ENCODE assay signal across 8 cellular contexts in the genomic region with DNA sequence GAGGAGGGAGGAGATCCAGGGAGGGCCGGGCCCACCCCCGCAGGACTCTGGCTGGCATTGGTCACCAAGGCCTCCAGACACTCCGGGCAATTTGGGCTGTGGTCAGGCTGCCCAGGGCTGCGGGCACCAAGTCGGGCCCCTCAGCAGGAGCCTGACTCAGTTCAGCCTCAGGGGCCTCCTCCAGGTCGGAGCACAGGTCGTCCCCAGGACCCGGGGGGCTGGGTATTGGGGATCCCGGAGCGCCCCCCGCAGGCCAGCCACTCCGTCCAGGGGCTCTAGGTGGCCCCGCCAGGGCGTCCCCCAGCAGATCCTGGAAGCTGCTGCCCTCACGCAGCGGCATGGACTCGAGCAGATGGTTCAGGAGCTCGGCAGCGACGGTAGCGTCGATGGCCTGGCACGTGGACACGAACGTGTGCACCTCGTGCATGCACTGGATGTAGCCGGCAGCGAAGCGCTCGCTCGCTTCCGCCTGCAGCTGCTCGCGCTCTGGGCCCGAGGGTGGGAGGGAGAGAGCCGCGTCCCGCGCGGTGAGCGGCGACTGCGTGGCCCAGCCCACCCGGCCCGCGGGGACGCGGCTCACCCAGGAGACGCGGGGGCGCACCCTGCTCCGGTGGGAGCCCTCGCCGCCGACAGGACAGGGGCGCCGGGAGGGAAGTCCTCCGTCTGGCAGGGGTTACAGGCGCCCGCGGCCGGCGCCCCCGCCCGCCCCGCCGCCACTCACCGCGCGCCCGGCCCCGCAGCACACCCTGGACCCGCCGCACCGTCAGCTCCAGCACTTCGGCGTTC. TPM values are rescaled to one million over a fixed set of nuclear protein-coding genes. Genes with fewer than 3 reads are reported as not detected.
DNase-seq lines count a peak whose midpoint lies in the region; ATAC-seq, FAIRE-seq and TF ChIP-seq lines count a peak whose summit lies in the region.

No MANE protein-coding gene starts in this region.

- H3K4me3 ChIP-seq in DOHH2 (ENCODE audit: low read length) (peak overlapping the region; percentile 83), dorsolateral prefrontal cortex (peak overlapping the region; percentile 19 to 84 (median 69)), pancreas (peak overlapping the region in 3 of 4 donors; percentile 64 to 77 (median 66))

- POLR2A ChIA-PET in T-cell (lab: Charles Lee) = interaction anchor here in 1 of 2 donors (0.7 kb wide), 1 partner anchor 38 kb away, joined by 6 read pairs; no protein-coding TSS in a partner anchor

- H3K4me1 ChIP-seq in DOHH2 (ENCODE audit: control insufficient read depth, low read length) = peaks cover 13% of the 10 kb centered on the region
- H3K4me1 ChIP-seq in pancreas = peaks cover 15 to 33% (median 17%) of the 10 kb centered on the region in 3 donors

- no peaks in the 10 kb centered on the region for H3K9me3 Mint-ChIP-seq in HFFc6
- no peaks in the 10 kb centered on the region for H3K9me3 Mint-ChIP-seq in T-cell

- intact Hi-C loops in dorsolateral prefrontal cortex (cut with DNase I) (loop anchor here (5.0 to 10.0 kb wide), 5 partner anchors 37 to 272 kb away; a partner anchor contains a TSS), pancreas (cut with DNase I) (no loop called here)

- H3K4me1 Mint-ChIP-seq in HFFc6 (ENCODE audit: low read depth) = peaks cover 9% of the 10 kb centered on the region
- peaks cover 5 to 11% (median 5%) of the 10 kb centered on the region in 3 donors for H3K4me1 Mint-ChIP-seq in T-cell

- H3K36me3 Mint-ChIP-seq in HFFc6 (ENCODE audit: low read depth) (no peaks in the 10 kb centered on the region), T-cell (no peaks in the 10 kb centered on the region)

- H3K9me3 ChIP-seq in DOHH2 (ENCODE audit: control insufficient read depth, insufficient read depth, low read length) (no peaks in the 10 kb centered on the region; the same call in 1 of the 2 replicates), pancreas (no peaks in the 10 kb centered on the region)

- DNase-seq in HFFc6 (no peak), T-cell (peak in 30 of 34 experiments; percentile 16 to 61 (median 36)), dorsolateral prefrontal cortex (peak in 3 of 10 donors; percentile 53 to 63 (median 61)), pancreas (peak in 4 of 6 donors; percentile 35 to 74 (median 56)), GDM1 (lab: John Stamatoyannopoulos, UW) (no peak), NCI-H226 (no peak), Ammon's horn (ENCODE audit: low spot score) (no peak)

- H4K20me1 ChIP-seq in DOHH2 (ENCODE audit: control insufficient read depth, insufficient read depth, low read depth, low read length) = 0 out of 2 replicates have a peak, but pooled peaks cover 3% of the 10 kb centered on the region

- no peak for FAIRE-seq in pancreas (lab: Jason Lieb, UNC)

- peak; percentile 38 to 59 (median 52) for ATAC-seq in T-cell (replicated peaks in 1 of 4)
- ATAC-seq in pancreas = no peak

- H3K27ac Mint-ChIP-seq in HFFc6 = no peak overlapping the region
- no peak overlapping the region for H3K27ac Mint-ChIP-seq in T-cell

- H3F3A ChIP-seq in DOHH2 (ENCODE audit: control insufficient read depth, insufficient read depth) = peaks cover 13% of the 10 kb centered on the region

- H3K27me3 Mint-ChIP-seq in HFFc6 (ENCODE audit: insufficient read depth) (peaks cover 15% of the 10 kb centered on the region), T-cell (peaks cover 12 to 19% of the 10 kb centered on the region in 2 donors)

- TF ChIP-seq CTCF in DOHH2 (IDR thresholded peaks at IDR 0.05; ENCODE audit: low read depth, low read length, poor library complexity, severe bottlenecking) = peak; percentile 60
- TF ChIP-seq CTCF in HFFc6 (IDR thresholded peaks at IDR 0.05) = peak; percentile 44; the same call in 1 of the 2 replicates
- TF ChIP-seq CTCF in dorsolateral prefrontal cortex (IDR thresholded peaks at IDR 0.05 in 54 of 56, conservative IDR thresholded peaks at IDR 0.05 in 2 of 56; ENCODE audit: low read depth in 1 of 56, partially characterized antibody in 56 of 56) = peak in 1 of 56 donors; percentile 17
- TF ChIP-seq CTCF in pancreas (IDR thresholded peaks at IDR 0.05) = no peak

- H3K4me3 Mint-ChIP-seq in HFFc6 (no peak overlapping the region; the same call in 1 of the 2 replicates), T-cell (peak overlapping the region; percentile 52 to 87 (median 62))

- no peaks in the 10 kb centered on the region for H3K36me3 ChIP-seq in DOHH2 (ENCODE audit: control insufficient read depth, low read length)
- H3K36me3 ChIP-seq in pancreas = no peaks in the 10 kb centered on the region

- H3K9me2 ChIP-seq in DOHH2 (replicated peaks; ENCODE audit: control insufficient read depth, low read length) = no peaks in the 10 kb centered on the region

- H3K27me3 ChIP-seq in DOHH2 (ENCODE audit: control insufficient read depth, low read length) (peaks cover 42% of the 10 kb centered on the region), dorsolateral prefrontal cortex (peaks cover 0 to 4% (median 0%) of the 10 kb centered on the region in 45 donors), pancreas (no peaks in the 10 kb centered on the region)

- H3K4me2 ChIP-seq in DOHH2 (ENCODE audit: low read length) = peak overlapping the region; percentile 88

- CTCF ChIA-PET in T-cell (lab: Charles Lee) = no interaction called here

- no peaks in the 10 kb centered on the region for H3K79me2 ChIP-seq in DOHH2 (ENCODE audit: control insufficient read depth, low read length)

- WGBS in pancreas, 2 donors = 23 to 34% methylated on average over 45 to 77 of the region's 77 CpGs

- H3K27ac ChIP-seq in DOHH2 (ENCODE audit: low read depth, low read length) = no peak overlapping the region
- H3K27ac ChIP-seq in dorsolateral prefrontal cortex = peak overlapping the region in 19 of 59 donors; percentile 11 to 76 (median 47)
- no peak overlapping the region for H3K27ac ChIP-seq in pancreas

RNA-seq across cellular contexts. Expression of a gene that starts 0.9 kb away (rescaled TPM):
- 1 to 10 TPM in 2 of 6 experiments, under 1 TPM in 4; 0.47 to 1.0 (median 0.82) TPM for total RNA-seq in HFFc6 (2021; fragmentation: NEBNext Ultra II Directional; extraction: Animal tissue kit (Norgen Biotek cat#: 25700))
- total RNA-seq in T-cell (1 to 10 TPM; 1.7 to 3.6 (median 2.7) TPM), dorsolateral prefrontal cortex (10 to 100 TPM; 16.3 to 92.6 (median 39.4) TPM), pancreas (10 to 100 TPM in 4 of 6 donors, 1 to 10 TPM in 2; 4.9 to 18.9 (median 16.0) TPM)
- 10 to 100 TPM; 11.1 to 22.7 TPM for polyA plus RNA-seq in pancreas

RNA-seq across cellular contexts. Expression of a gene that starts 35.5 kb away (rescaled TPM):
- total RNA-seq in HFFc6 (2021; fragmentation: NEBNext Ultra II Directional; extraction: Animal tissue kit (Norgen Biotek cat#: 25700)) = 10 to 100 TPM; 27.3 to 34.3 (median 28.6) TPM
- total RNA-seq in T-cell (100 to 1,000 TPM in 2 of 5 donors, 10 to 100 TPM in 3; 72.8 to 120 (median 76.3) TPM), dorsolateral prefrontal cortex (10 to 100 TPM; 44.0 to 90.8 (median 62.7) TPM), pancreas (10 to 100 TPM; 14.0 to 25.5 (median 19.3) TPM)
- 10 to 100 TPM; 62.8 to 91.6 TPM for polyA plus RNA-seq in pancreas

RNA-seq across cellular contexts. Expression of a gene that starts 49.5 kb away (rescaled TPM):
- 1 to 10 TPM; 4.3 to 5.7 (median 4.5) TPM for total RNA-seq in HFFc6 (2021; fragmentation: NEBNext Ultra II Directional; extraction: Animal tissue kit (Norgen Biotek cat#: 25700))
- total RNA-seq in T-cell (10 to 100 TPM in 4 of 5 donors, 1 to 10 TPM in 1; 9.3 to 24.5 (median 13.0) TPM), dorsolateral prefrontal cortex (10 to 100 TPM in 119 of 120 experiments, 1 to 10 TPM in 1; 9.9 to 34.3 (median 18.4) TPM), pancreas (10 to 100 TPM in 2 of 6 donors, 1 to 10 TPM in 4; 7.8 to 11.7 (median 9.3) TPM)
- 10 to 100 TPM in 1 of 2 donors, 1 to 10 TPM in 1; 6.9 to 12.2 TPM for polyA plus RNA-seq in pancreas

Comparison
In these comparisons a context has a peak if more than half of its experiments do, and no peak if none do; other contexts are left out.
1. CTCF ChIP-seq: peak in DOHH2 (single experiment) and HFFc6 (single experiment); none in pancreas (0 of 4).
2. DNase-seq: peak in T-cell (30 of 34) and pancreas (4 of 6); none in HFFc6 (single experiment), GDM1 (single experiment), NCI-H226 (single experiment) and Ammon's horn (single experiment).
3. ATAC-seq: peak in T-cell (4 of 4); none in pancreas (0 of 4).
4. intact Hi-C loops: an anchor here in dorsolateral prefrontal cortex (5.0 to 10.0 kb wide); none called in pancreas.
5. Peak in every context shown above with its lines, with median percentiles within 50 percentile points of each other: H3K4me3 ChIP-seq.